1 cellular context compared by ENCODE assay signal in the genomic region with DNA sequence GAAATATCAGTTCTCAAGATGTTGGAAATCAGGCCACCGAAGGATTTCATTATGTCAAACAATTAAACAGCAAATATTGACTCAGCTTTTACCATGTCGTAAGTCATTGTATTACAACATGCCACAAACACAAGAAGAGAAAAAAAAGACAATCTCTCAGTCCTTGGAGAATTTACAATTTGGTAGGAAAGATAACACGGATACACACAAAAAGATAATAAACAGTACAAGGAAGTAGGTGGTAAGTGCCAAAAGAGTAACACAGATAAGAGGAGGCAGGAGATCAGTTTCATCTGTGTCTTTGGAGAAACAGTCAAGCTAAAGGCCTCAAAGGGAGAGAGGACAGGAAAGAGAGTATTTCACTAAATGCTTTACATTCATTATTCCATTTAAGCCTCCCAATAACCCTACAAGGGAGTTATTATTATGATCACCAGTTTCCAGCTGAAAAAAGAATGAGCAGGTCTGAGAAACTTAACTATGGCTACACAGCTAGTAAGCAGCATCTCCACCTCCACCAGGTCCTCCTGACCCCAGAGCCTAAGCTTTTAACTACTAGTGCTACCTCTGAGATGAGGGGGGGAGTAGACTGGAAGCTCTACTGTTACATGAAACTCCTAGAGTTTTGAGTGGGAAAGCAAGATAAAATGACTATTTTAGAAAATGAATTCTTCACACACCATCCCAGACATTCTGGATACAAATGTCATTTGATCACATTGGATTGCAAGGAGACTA.
A peak's percentile ranks its signal among the peaks of the same experiment; 100 is the strongest.
TF ChIP-seq lines count a peak whose summit lies in the region.

No MANE protein-coding gene starts in this region.

TF ChIP-seq in K562, 482 proteins besides CTCF, POLR2A, EP300 and RAD21 (continued from another document and continues in another):
- TF ChIP-seq FUS (optimal IDR thresholded peaks at IDR 0.05; ENCODE audit: low read depth, low read length) (no peak), ETV6 (IDR thresholded peaks at IDR 0.05; ENCODE audit: borderline replicate concordance in 1 of 2, low read depth in 2 of 2, low read length in 1 of 2) (no peak; a peak in 1 of 4 replicates), ETV6 (CRISPR knock-in tag; IDR thresholded peaks at IDR 0.05; ENCODE audit: borderline replicate concordance) (no peak), TAF15 (IDR thresholded peaks at IDR 0.05; ENCODE audit: low read depth, low read length) (no peak), ZNF77 (CRISPR knock-in tag; IDR thresholded peaks at IDR 0.05) (no peak), STAT5A (IDR thresholded peaks at IDR 0.05; ENCODE audit: borderline replicate concordance, low read length) (peak; percentile 66; the same call in 1 of the 2 replicates), SNIP1 (IDR thresholded peaks at IDR 0.05; ENCODE audit: low read depth) (no peak), ZC3H11A (IDR thresholded peaks at IDR 0.05; ENCODE audit: low read depth, low read length) (no peak), TFAM (CRISPR knock-in tag; conservative IDR thresholded peaks at IDR 0.05) (no peak), ESRRB (CRISPR knock-in tag; IDR thresholded peaks at IDR 0.05; ENCODE audit: borderline replicate concordance) (no peak), BRF1 (IDR thresholded peaks at IDR 0.05; ENCODE audit: borderline replicate concordance, extremely low read depth, insufficient read length) (no peak), NBN (IDR thresholded peaks at IDR 0.05; ENCODE audit: low read depth) (peak; percentile 93), SRSF9 (IDR thresholded peaks at IDR 0.05; ENCODE audit: borderline replicate concordance, low read depth, low read length) (no peak), DIDO1 (tag; IDR thresholded peaks at IDR 0.05; ENCODE audit: low read depth) (no peak), CREM (IDR thresholded peaks at IDR 0.05; ENCODE audit: low read depth) (peak; percentile 55), SLC30A9 (CRISPR knock-in tag; IDR thresholded peaks at IDR 0.05) (no peak), HEY1 (CRISPR knock-in tag; IDR thresholded peaks at IDR 0.05; ENCODE audit: borderline replicate concordance) (no peak), SMARCA5 (IDR thresholded peaks at IDR 0.05) (no peak), NCOR1 (IDR thresholded peaks at IDR 0.05) (peak; percentile 93), ZNF518B (CRISPR knock-in tag; IDR thresholded peaks at IDR 0.05) (no peak), ARID3B (CRISPR knock-in tag; IDR thresholded peaks at IDR 0.05; ENCODE audit: borderline replicate concordance) (no peak), FOXP4 (CRISPR knock-in tag; IDR thresholded peaks at IDR 0.05; ENCODE audit: borderline replicate concordance) (no peak), NFRKB (IDR thresholded peaks at IDR 0.05; ENCODE audit: low read depth) (no peak; the same call in 1 of the 2 replicates), SIRT6 (IDR thresholded peaks at IDR 0.05; ENCODE audit: low read depth, low read length) (no peak), ZNF384 (IDR thresholded peaks at IDR 0.05; ENCODE audit: low read depth, low read length) (peak; percentile 91), ATF1 (CRISPR knock-in tag; IDR thresholded peaks at IDR 0.05) (no peak), ATF1 (tag; IDR thresholded peaks at IDR 0.05) (peak; percentile 49), SRF (CRISPR knock-in tag; IDR thresholded peaks at IDR 0.05) (peak in 1 of 2 experiments; percentile 17; a peak in 1 of 4 replicates), SOX6 (IDR thresholded peaks at IDR 0.05) (peak; percentile 99), DNMT1 (IDR thresholded peaks at IDR 0.05) (no peak), GTF2E2 (tag; IDR thresholded peaks at IDR 0.05) (no peak), ATF4 (CRISPR knock-in tag; IDR thresholded peaks at IDR 0.05) (no peak), CXXC5 (CRISPR knock-in tag; IDR thresholded peaks at IDR 0.05) (peak; percentile 61), ZNF592 (IDR thresholded peaks at IDR 0.05) (no peak), BCOR (IDR thresholded peaks at IDR 0.05) (peak; percentile 63), POLR2AphosphoS2 (IDR thresholded peaks at IDR 0.05; ENCODE audit: low read length) (no peak), ZKSCAN8 (CRISPR knock-in tag; IDR thresholded peaks at IDR 0.05) (peak; percentile 30; the same call in 1 of the 2 replicates), ZNF445 (CRISPR knock-in tag; IDR thresholded peaks at IDR 0.05; ENCODE audit: low read depth) (no peak), HCFC1 (IDR thresholded peaks at IDR 0.05; ENCODE audit: low read depth, low read length) (no peak; the same call in 1 of the 2 replicates)
- TF ChIP-seq, protein P1, sequence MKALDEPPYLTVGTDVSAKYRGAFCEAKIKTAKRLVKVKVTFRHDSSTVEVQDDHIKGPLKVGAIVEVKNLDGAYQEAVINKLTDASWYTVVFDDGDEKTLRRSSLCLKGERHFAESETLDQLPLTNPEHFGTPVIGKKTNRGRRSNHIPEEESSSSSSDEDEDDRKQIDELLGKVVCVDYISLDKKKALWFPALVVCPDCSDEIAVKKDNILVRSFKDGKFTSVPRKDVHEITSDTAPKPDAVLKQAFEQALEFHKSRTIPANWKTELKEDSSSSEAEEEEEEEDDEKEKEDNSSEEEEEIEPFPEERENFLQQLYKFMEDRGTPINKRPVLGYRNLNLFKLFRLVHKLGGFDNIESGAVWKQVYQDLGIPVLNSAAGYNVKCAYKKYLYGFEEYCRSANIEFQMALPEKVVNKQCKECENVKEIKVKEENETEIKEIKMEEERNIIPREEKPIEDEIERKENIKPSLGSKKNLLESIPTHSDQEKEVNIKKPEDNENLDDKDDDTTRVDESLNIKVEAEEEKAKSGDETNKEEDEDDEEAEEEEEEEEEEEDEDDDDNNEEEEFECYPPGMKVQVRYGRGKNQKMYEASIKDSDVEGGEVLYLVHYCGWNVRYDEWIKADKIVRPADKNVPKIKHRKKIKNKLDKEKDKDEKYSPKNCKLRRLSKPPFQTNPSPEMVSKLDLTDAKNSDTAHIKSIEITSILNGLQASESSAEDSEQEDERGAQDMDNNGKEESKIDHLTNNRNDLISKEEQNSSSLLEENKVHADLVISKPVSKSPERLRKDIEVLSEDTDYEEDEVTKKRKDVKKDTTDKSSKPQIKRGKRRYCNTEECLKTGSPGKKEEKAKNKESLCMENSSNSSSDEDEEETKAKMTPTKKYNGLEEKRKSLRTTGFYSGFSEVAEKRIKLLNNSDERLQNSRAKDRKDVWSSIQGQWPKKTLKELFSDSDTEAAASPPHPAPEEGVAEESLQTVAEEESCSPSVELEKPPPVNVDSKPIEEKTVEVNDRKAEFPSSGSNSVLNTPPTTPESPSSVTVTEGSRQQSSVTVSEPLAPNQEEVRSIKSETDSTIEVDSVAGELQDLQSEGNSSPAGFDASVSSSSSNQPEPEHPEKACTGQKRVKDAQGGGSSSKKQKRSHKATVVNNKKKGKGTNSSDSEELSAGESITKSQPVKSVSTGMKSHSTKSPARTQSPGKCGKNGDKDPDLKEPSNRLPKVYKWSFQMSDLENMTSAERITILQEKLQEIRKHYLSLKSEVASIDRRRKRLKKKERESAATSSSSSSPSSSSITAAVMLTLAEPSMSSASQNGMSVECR (CRISPR knock-in tag; IDR thresholded peaks at IDR 0.05) = no peak
- TF ChIP-seq, protein P2, sequence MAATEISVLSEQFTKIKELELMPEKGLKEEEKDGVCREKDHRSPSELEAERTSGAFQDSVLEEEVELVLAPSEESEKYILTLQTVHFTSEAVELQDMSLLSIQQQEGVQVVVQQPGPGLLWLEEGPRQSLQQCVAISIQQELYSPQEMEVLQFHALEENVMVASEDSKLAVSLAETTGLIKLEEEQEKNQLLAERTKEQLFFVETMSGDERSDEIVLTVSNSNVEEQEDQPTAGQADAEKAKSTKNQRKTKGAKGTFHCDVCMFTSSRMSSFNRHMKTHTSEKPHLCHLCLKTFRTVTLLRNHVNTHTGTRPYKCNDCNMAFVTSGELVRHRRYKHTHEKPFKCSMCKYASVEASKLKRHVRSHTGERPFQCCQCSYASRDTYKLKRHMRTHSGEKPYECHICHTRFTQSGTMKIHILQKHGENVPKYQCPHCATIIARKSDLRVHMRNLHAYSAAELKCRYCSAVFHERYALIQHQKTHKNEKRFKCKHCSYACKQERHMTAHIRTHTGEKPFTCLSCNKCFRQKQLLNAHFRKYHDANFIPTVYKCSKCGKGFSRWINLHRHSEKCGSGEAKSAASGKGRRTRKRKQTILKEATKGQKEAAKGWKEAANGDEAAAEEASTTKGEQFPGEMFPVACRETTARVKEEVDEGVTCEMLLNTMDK (IDR thresholded peaks at IDR 0.05; ENCODE audit: borderline replicate concordance, insufficient read depth, low read depth, low read length, poor library complexity, severe bottlenecking) = no peak
